17 cellular contexts compared by ENCODE assay signal in genomic region chr2:214747992-214748391, GRCh38.
DNase-seq lines count a peak whose midpoint lies in the region; ATAC-seq and TF ChIP-seq lines count a peak whose summit lies in the region.
"Had no signal": no experiment of that assay in that cellular context is flagged by ENCODE, and none has a peak within 500 bp of the region (broad histone marks: within the 10 kb centered on the region; RNA-seq: fewer than 3 reads in every experiment).

No MANE protein-coding gene starts in this region.

- TF ChIP-seq CTCF in GM12865 (IDR thresholded peaks at IDR 0.05; ENCODE audit: insufficient read depth, low read depth, low read length, missing control alignments) = no peak

- DNase-seq in GM12865 (ENCODE audit: low read depth) = peak; percentile 52
- DNase-seq in HAP-1 (ENCODE audit: low spot score in 2 of 2) = no peak
- no peak for DNase-seq in DMS79 treated with DMSO at 0.1 percent for 48 hours (lab: John Stamatoyannopoulos, UW)
- no peak for DNase-seq in kidney tubule cell (ENCODE audit: low spot score)
- no peak for DNase-seq in DMS153 (lab: John Stamatoyannopoulos, UW)
- DNase-seq: activated CD8-positive, alpha-beta memory T cell treated with anti-CD3 and anti-CD28 coated beads, Interleukin-2, amount 10 ng/mL, durations not matched to agents 7 days and 5 days; activated effector memory CD4-positive, alpha-beta T cell treated with anti-CD3 and anti-CD28 coated beads, Interleukin-2, amount 50 U/mL, for 16 hours; CD4-positive, alpha-beta T cell; Kasumi-1; lower lobe of right lung; NCI-H187 treated with DMSO at 0.1 percent for 48 hours; NCI-H526; PC-9; stimulated activated CD8-positive, alpha-beta memory T cell treated with anti-CD3 and anti-CD28 coated beads, Interleukin-4, amount 100 ng/mL, for 48 hours had no signal

- H3K27me3 ChIP-seq in HAP-1 (ENCODE audit: low read depth) = no peaks in the 10 kb centered on the region

- no peaks in the 10 kb centered on the region for H3K4me1 ChIP-seq in HAP-1
- H3K4me1 ChIP-seq: lower lobe of right lung had no signal

- in situ Hi-C loops in HAP-1 (cut with MboI; ENCODE audit: low sequenced_read_pairs) = no loop called here

- H3K4me3 ChIP-seq in GM12865 (ENCODE audit: low read depth, low read length) (no peak overlapping the region), HAP-1 (no peak overlapping the region)
- H3K4me3 ChIP-seq: lower lobe of right lung, PC-9 had no signal

- no peaks in the 10 kb centered on the region for H3K9me3 ChIP-seq in HAP-1
- H3K9me3 ChIP-seq: lower lobe of right lung had no signal

- H3K36me3 ChIP-seq in HAP-1 (replicated peaks) = peaks cover 33% of the 10 kb centered on the region

- peak; percentile 43 for ATAC-seq in GM19372 (IDR thresholded peaks at IDR 0.05; ENCODE audit: low read depth, unreplicated experiment)
- ATAC-seq in HG02943 (IDR thresholded peaks at IDR 0.05; ENCODE audit: low read depth, unreplicated experiment) = peak; percentile 60
- ATAC-seq in HG03575 (IDR thresholded peaks at IDR 0.05; ENCODE audit: extremely low read depth, insufficient number of reproducible peaks, low FRiP score, unreplicated experiment) = peak; percentile 42
- ATAC-seq: activated CD8-positive, alpha-beta memory T cell treated with anti-CD3 and anti-CD28 coated beads, Interleukin-2, amount 10 ng/mL, durations not matched to agents 7 days and 5 days; lower lobe of right lung had no signal
